ENCODE assay signal across 8 cellular contexts in the genomic region with DNA sequence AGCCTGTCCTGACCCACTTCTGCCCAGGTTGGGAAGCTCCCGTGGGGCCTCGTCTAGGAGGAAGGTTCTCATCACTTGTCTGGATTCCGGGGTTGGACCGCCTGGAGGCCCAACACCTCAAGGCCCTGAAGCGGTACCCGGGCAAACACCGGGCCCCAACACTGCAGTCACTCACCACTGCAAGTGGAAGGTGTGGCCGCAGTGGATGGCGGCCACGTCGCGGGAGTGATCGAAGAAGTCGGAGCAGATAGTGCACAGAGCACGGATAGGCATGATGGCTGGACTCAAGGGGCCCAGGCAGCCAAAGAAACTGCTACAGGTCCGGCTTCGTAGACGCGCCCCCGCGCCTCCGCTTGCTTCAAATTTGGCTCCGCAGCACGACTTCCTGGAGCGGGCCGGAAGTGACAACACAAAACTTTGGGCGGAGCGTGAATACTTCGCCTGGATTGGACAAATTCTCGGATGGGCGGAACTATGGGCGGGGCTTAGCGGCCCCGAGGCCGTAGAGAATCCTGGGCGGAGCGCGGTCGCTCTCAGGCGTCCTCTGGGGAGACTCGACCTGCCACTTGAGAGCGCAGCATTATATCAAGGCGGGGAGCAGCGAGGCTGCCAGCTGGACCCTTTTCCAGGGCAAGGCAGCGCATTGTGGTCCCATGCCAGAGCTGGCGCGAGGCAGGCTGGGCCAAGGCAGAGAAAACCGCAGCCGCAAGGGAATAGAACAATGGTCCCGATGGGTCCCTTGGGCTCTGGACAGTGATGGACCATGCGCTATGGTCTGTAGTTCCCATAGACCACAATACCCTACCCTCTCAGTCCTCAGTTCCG. TPM values are rescaled to one million over a fixed set of nuclear protein-coding genes. Genes with fewer than 3 reads are reported as not detected.
A peak's percentile ranks its signal among the peaks of the same experiment; 100 is the strongest.
DNase-seq lines count a peak whose midpoint lies in the region; ATAC-seq and TF ChIP-seq lines count a peak whose summit lies in the region.

A gene with protein sequence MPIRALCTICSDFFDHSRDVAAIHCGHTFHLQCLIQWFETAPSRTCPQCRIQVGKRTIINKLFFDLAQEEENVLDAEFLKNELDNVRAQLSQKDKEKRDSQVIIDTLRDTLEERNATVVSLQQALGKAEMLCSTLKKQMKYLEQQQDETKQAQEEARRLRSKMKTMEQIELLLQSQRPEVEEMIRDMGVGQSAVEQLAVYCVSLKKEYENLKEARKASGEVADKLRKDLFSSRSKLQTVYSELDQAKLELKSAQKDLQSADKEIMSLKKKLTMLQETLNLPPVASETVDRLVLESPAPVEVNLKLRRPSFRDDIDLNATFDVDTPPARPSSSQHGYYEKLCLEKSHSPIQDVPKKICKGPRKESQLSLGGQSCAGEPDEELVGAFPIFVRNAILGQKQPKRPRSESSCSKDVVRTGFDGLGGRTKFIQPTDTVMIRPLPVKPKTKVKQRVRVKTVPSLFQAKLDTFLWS (minus strand): TSS at position 384 of the 825 bp plus-strand sequence. CDS start 111 bp downstream, at position 273.

- peak within 1 kb of the TSS; percentile 33 to 83 (median 81) for H3K4me3 ChIP-seq in liver (ENCODE audit: low read depth in 1 of 3, low read length in 3 of 3)

- WGBS in liver: 6% methylated on average over 52 of the region's 52 CpGs

- TF ChIP-seq RAD21 in liver (IDR thresholded peaks at IDR 0.05): peak in 1 of 2 donors; percentile 32

- peak; percentile 96 for ATAC-seq in GM19395 (IDR thresholded peaks at IDR 0.05; ENCODE audit: unreplicated experiment)
- peak; percentile 76 for ATAC-seq in HG03558 (IDR thresholded peaks at IDR 0.05; ENCODE audit: extremely low read depth, unreplicated experiment)

- peak within 1 kb of the TSS in 1 of 2 donors; percentile 32 for H3K27ac ChIP-seq in liver (ENCODE audit: low read depth in 1 of 2, low read length in 2 of 2)

- H3K27me3 ChIP-seq in liver (ENCODE audit: control insufficient read depth in 4 of 4, insufficient read depth in 4 of 4, low read length in 3 of 4): no peaks in the 10 kb centered on the region

- no peaks in the 10 kb centered on the region for H3K9me3 ChIP-seq in liver (ENCODE audit: control insufficient read depth in 4 of 4, low read length in 3 of 4)

- peak within 1 kb of the TSS in 1 of 2 donors; percentile 36 for H3K9ac ChIP-seq in liver (ENCODE audit: low read depth in 1 of 2, low read length in 2 of 2)

- DNase-seq in CD1c-positive myeloid dendritic cell (ENCODE audit: extremely low spot score) (peak; percentile 98), NCI-H774 (lab: John Stamatoyannopoulos, UW) (peak; percentile 75), dermis microvascular lymphatic vessel endothelial cell (ENCODE audit: low read depth in 2 of 2) (peak; percentile 81 to 93)
- peak; percentile 91 for DNase-seq in activated CD4-positive, alpha-beta T cell treated with anti-CD3 and anti-CD28 coated beads, Interleukin-2, amount 50 U/mL, for 4 hours
- DNase-seq in stimulated activated CD4-positive, alpha-beta T cell treated with anti-CD3 and anti-CD28 coated beads, Interleukin-4, amount 100 ng/mL, for 1 hour: peak; percentile 92

- peaks cover 5 to 16% (median 10%) of the 10 kb centered on the region in 4 donors for H3K4me1 ChIP-seq in liver (ENCODE audit: control insufficient read depth in 4 of 4, insufficient read depth in 4 of 4, low read length in 3 of 4)

- no peaks in the 10 kb centered on the region for H3K36me3 ChIP-seq in liver (ENCODE audit: control insufficient read depth in 4 of 4, insufficient read depth in 3 of 4, low read depth in 1 of 4, low read length in 3 of 4)

- no peak for TF ChIP-seq CTCF in liver (IDR thresholded peaks at IDR 0.05; ENCODE audit: low read depth, low read length, missing input control)

TF ChIP-seq in liver, 16 proteins besides CTCF, POLR2A, EP300 and RAD21:
- TF ChIP-seq, protein P1, sequence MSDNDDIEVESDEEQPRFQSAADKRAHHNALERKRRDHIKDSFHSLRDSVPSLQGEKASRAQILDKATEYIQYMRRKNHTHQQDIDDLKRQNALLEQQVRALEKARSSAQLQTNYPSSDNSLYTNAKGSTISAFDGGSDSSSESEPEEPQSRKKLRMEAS (IDR thresholded peaks at IDR 0.05): no peak
- TF ChIP-seq GABPA (IDR thresholded peaks at IDR 0.05 in 1 of 2, conservative IDR thresholded peaks at IDR 0.05 in 1 of 2) (peak; percentile 89 to 97), SP1 (IDR thresholded peaks at IDR 0.05) (peak; percentile 60), HNF4A (conservative IDR thresholded peaks at IDR 0.05) (no peak)

RNA-seq across cellular contexts. Expression of the gene that starts here (rescaled TPM):
- 1.8 and 3.2 TPM in 2 replicates for total RNA-seq in dermis microvascular lymphatic vessel endothelial cell
- total RNA-seq in liver: 1 to 10 TPM in 1 of 2 donors, under 1 TPM in 1; 0.42 to 7.9 TPM
- under 1 TPM; 0.47 to 0.81 TPM for polyA plus RNA-seq in liver
